Comparison of ENCODE assay signal across 9 cellular contexts in genomic region chr4:186727149-186727976, GRCh38. TPM values are rescaled to one million over a fixed set of nuclear protein-coding genes. Genes with fewer than 3 reads are reported as not detected.
DNase-seq lines count a peak whose midpoint lies in the region; ATAC-seq lines count a peak whose summit lies in the region.
"Had no signal": no experiment of that assay in that cellular context is flagged by ENCODE, and none has a peak within 500 bp of the region (broad histone marks: within the 10 kb centered on the region; RNA-seq: fewer than 3 reads in every experiment).

No MANE protein-coding gene starts in this region.

- DNase-seq in ACHN = peak; percentile 46
- no peak for DNase-seq in Jurkat, Clone E6-1 (ENCODE audit: low read depth, low spot score)
- no peak for DNase-seq in naive B cell
- DNase-seq in NCI-H2081 (lab: John Stamatoyannopoulos, UW) = no peak
- no peak for DNase-seq in NCI-H1436 treated with DMSO at 0.1 percent for 48 hours (lab: John Stamatoyannopoulos, UW)
- DNase-seq: immature natural killer cell had no signal

- no peak for ATAC-seq in naive B cell (ENCODE audit: low read depth in 2 of 2)
- ATAC-seq in activated CD4-positive, CD25-positive, alpha-beta regulatory T cell treated with anti-CD3 and anti-CD28 coated beads, Interleukin-2, amount 50 U/mL, for 24 hours = no peak
- no peak for ATAC-seq in HG02970 (IDR thresholded peaks at IDR 0.05; ENCODE audit: low FRiP score, unreplicated experiment)

- no peaks in the 10 kb centered on the region for H3K36me3 ChIP-seq in endocrine pancreas (ENCODE audit: control insufficient read depth, insufficient read depth, low read length)

- peak overlapping the region; percentile 83 for H3K4me3 ChIP-seq in Jurkat, Clone E6-1 (ENCODE audit: low read length)
- peak overlapping the region; percentile 67 for H3K4me3 ChIP-seq in endocrine pancreas (ENCODE audit: control insufficient read depth, insufficient read depth, low read length)

- H3K4me1 ChIP-seq in endocrine pancreas (ENCODE audit: control insufficient read depth, insufficient read depth, low read length) = no peaks in the 10 kb centered on the region

- H3K27me3 Mint-ChIP-seq in naive B cell = peaks cover 31 to 59% (median 57%) of the 10 kb centered on the region in 3 donors

- no peak overlapping the region for H3K9ac ChIP-seq in endocrine pancreas (ENCODE audit: control insufficient read depth, insufficient read depth, low read length)

- in situ Hi-C loops in ACHN (cut with HindIII; ENCODE audit: low pct_ligation_motif_present, low pct_unique_long_range_greater_than_20kb, low sequenced_read_pairs) = no loop called here

- no peaks in the 10 kb centered on the region for H3K36me3 Mint-ChIP-seq in naive B cell

- H3K4me3 Mint-ChIP-seq in naive B cell = peak overlapping the region in 6 of 8 donors; percentile 7 to 80 (median 40)

- no peak overlapping the region for H3K27ac Mint-ChIP-seq in naive B cell
- H3K27ac Mint-ChIP-seq: immature natural killer cell had no signal

- peaks cover 0 to 24% (median 3%) of the 10 kb centered on the region in 7 donors for H3K9me3 Mint-ChIP-seq in naive B cell

- peaks cover 0 to 26% (median 3%) of the 10 kb centered on the region in 3 donors for H3K4me1 Mint-ChIP-seq in naive B cell

- no peaks in the 10 kb centered on the region for H3K27me3 ChIP-seq in endocrine pancreas (ENCODE audit: control insufficient read depth, insufficient read depth, low read length)

- H3K9me3 ChIP-seq in endocrine pancreas (ENCODE audit: control insufficient read depth, low read length) = no peaks in the 10 kb centered on the region

RNA-seq across cellular contexts. Expression of gene FAT1, which starts 3.7 kb away (rescaled TPM):
- 139 TPM for polyA plus RNA-seq in Jurkat, Clone E6-1 (2012; ENCODE audit: insufficient read depth, insufficient read length)
- polyA plus RNA-seq in naive B cell (ENCODE audit: low read depth in 6 of 6) = not detected
- polyA plus RNA-seq: immature natural killer cell had no signal
